Comparison of ENCODE assay signal across 12 cellular contexts in genomic region chr19:21434516-21434915, GRCh38.
"Had no signal": no experiment of that assay in that cellular context is flagged by ENCODE, and none has a peak within 500 bp of the region (broad histone marks: within the 10 kb centered on the region; RNA-seq: fewer than 3 reads in every experiment).

No MANE protein-coding gene starts in this region.

- H3K27ac ChIP-seq: esophagus squamous epithelium, left ventricle myocardium inferior, lower lobe of right lung, thyroid gland had no signal

- ATAC-seq: natural killer cell, right cardiac atrium had no signal

- H3K4me1 ChIP-seq: esophagus squamous epithelium, left ventricle myocardium inferior, lower lobe of right lung, thyroid gland had no signal

- H3K4me3 ChIP-seq: esophagus squamous epithelium, left ventricle myocardium inferior, lower lobe of right lung, ovary, thyroid gland had no signal

- H3K9me3 ChIP-seq: thyroid gland had no signal

- DNase-seq: dermis blood vessel endothelial cell; esophagus squamous epithelium; immature natural killer cell; left ventricle myocardium inferior; lower lobe of right lung; natural killer cell; ovary; right cardiac atrium; small intestine; stimulated activated CD4-positive, alpha-beta T cell treated with anti-CD3 and anti-CD28 coated beads, Interleukin-12 subunit alpha, Interleukin-12 subunit beta, amount 100 ng/mL, for 4 hours; stimulated activated naive CD4-positive, alpha-beta T cell; thyroid gland had no signal

- H3K27me3 ChIP-seq: esophagus squamous epithelium, ovary, thyroid gland had no signal

- H3K36me3 ChIP-seq: esophagus squamous epithelium, left ventricle myocardium inferior, lower lobe of right lung, ovary, thyroid gland had no signal
